In the genomic region with DNA sequence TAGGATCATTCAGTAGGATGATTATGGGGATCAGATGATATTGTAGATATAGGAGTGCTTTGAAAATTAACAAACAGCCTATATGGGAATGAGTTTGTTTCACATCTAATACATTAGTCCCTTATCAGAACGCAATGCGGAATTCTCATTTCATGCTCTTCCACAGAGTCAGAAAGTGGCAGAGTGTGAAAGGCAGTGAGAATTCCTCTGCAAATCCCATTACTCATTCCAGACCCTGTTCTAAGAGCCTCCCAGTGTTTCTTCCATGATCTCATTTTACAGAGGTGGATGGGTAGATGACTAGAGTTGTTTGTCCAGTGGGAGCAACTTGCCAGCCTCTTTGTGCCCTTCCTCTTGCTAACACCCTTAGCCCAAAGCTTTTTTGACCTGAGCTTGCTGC, we compare ENCODE assay signal across 27 cellular contexts.
"Had no signal": no experiment of that assay in that cellular context is flagged by ENCODE, and none has a peak within 500 bp of the region (broad histone marks: within the 10 kb centered on the region; RNA-seq: fewer than 3 reads in every experiment).

No MANE protein-coding gene starts in this region.

- H3K4me1 Mint-ChIP-seq: central memory CD8-positive, alpha-beta T cell; immature natural killer cell; natural killer cell had no signal

- H3K4me3 Mint-ChIP-seq: central memory CD8-positive, alpha-beta T cell; dendritic cell treated with granulocyte-macrophage colony-stimulating factor and Interleukin-4, amounts not matched to agents 40 ng/mL and 50 ng/mL, for 4 days; immature natural killer cell; natural killer cell; neural progenitor cell; type B pancreatic cell had no signal

- H3K9me3 ChIP-seq: colonic mucosa, esophagus squamous epithelium, heart right ventricle, right lobe of liver, stomach, tibial artery had no signal

- H3K27me3 Mint-ChIP-seq: central memory CD8-positive, alpha-beta T cell; dendritic cell treated with granulocyte-macrophage colony-stimulating factor and Interleukin-4, amounts not matched to agents 40 ng/mL and 50 ng/mL, for 4 days; progenitor cell of endocrine pancreas had no signal

- H3K36me3 ChIP-seq: colonic mucosa, esophagus squamous epithelium, heart right ventricle, left lung, neural progenitor cell, right lobe of liver, stomach, tibial artery had no signal

- H3K4me3 ChIP-seq: colonic mucosa, esophagus squamous epithelium, heart right ventricle, left lung, neural progenitor cell, right lobe of liver, stomach, tibial artery had no signal

- H3K36me3 Mint-ChIP-seq: immature natural killer cell, neural progenitor cell, type B pancreatic cell had no signal

- H3K9me3 Mint-ChIP-seq: neural progenitor cell, type B pancreatic cell had no signal

- H3K27ac Mint-ChIP-seq: dendritic cell treated with granulocyte-macrophage colony-stimulating factor and Interleukin-4, amounts not matched to agents 40 ng/mL and 50 ng/mL, for 4 days; immature natural killer cell; natural killer cell; neural progenitor cell; progenitor cell of endocrine pancreas; type B pancreatic cell had no signal

- DNase-seq: colonic mucosa; effector CD8-positive, alpha-beta T cell; esophagus squamous epithelium; foreskin melanocyte; glutamatergic neuron; heart right ventricle; hypothalamus; immature natural killer cell; islet precursor cell; left lung; mesenchymal stem cell; natural killer cell; right lobe of liver; small intestine; stimulated activated CD4-positive, alpha-beta T cell treated with anti-CD3 and anti-CD28 coated beads, Interleukin-12 subunit alpha, Interleukin-12 subunit beta, amount 100 ng/mL, for 4 hours; stimulated activated CD4-positive, alpha-beta T cell treated with anti-CD3 and anti-CD28 coated beads, Interleukin-1b, Interleukin-23, amount 100 ng/mL, for 48 hours; stimulated activated CD4-positive, alpha-beta T cell treated with anti-CD3 and anti-CD28 coated beads, Interleukin-4, amount 100 ng/mL, for 1 hour; stimulated activated CD8-positive, alpha-beta memory T cell treated with anti-CD3 and anti-CD28 coated beads, Interleukin-4, amount 100 ng/mL, for 48 hours; stimulated activated naive CD4-positive, alpha-beta T cell treated with Interleukin-2 at 50 U/mL for 16 hours; stomach; tibial artery had no signal

- H3K27me3 ChIP-seq: colonic mucosa, esophagus squamous epithelium, heart right ventricle, left lung, neural progenitor cell, right lobe of liver, stomach, tibial artery had no signal

- ATAC-seq: heart right ventricle, left lung, natural killer cell, right lobe of liver had no signal

- H3K27ac ChIP-seq: colonic mucosa, esophagus squamous epithelium, heart right ventricle, left lung, neural progenitor cell, parathyroid adenoma, right lobe of liver, stomach, tibial artery had no signal

- H3K4me1 ChIP-seq: colonic mucosa, esophagus squamous epithelium, heart right ventricle, left lung, neural progenitor cell, parathyroid adenoma, right lobe of liver, stomach, tibial artery had no signal
